ENCODE assay signal across 24 cellular contexts in genomic region chr5:128274441-128274840, GRCh38.
"Had no signal": no experiment of that assay in that cellular context is flagged by ENCODE, and none has a peak within 500 bp of the region (broad histone marks: within the 10 kb centered on the region; RNA-seq: fewer than 3 reads in every experiment).

No MANE protein-coding gene starts in this region.

- H3K4me1 ChIP-seq: Peyer's patch, SJCRH30 had no signal

- H3K36me3 ChIP-seq: Peyer's patch, WERI-Rb-1 had no signal

- H3K27me3 ChIP-seq: Peyer's patch, SJCRH30 had no signal

- H3K9me3 ChIP-seq: Peyer's patch, SJCRH30, SK-N-SH had no signal

- ATAC-seq: activated CD4-positive, alpha-beta T cell treated with anti-CD3 and anti-CD28 coated beads for 36 hours; activated T-cell treated with anti-CD3 and anti-CD28 coated beads, Interleukin-2, amount 50 U/mL, for 72 hours had no signal

- H3K4me3 ChIP-seq: Peyer's patch, SJCRH30 had no signal

- H3K27ac ChIP-seq: Peyer's patch, RWPE1, SJCRH30, WERI-Rb-1 had no signal

- DNase-seq: activated CD4-positive, alpha-beta memory T cell treated with anti-CD3 and anti-CD28 coated beads, Interleukin-2, amount 10 ng/mL, durations not matched to agents 7 days and 5 days; activated CD4-positive, alpha-beta T cell treated with anti-CD3 and anti-CD28 coated beads for 36 hours; activated CD4-positive, alpha-beta T cell treated with anti-CD3 and anti-CD28 coated beads, Interleukin-2, amount 50 U/mL, for 1 hour; activated gamma-delta T cell treated with Interleukin-2 at 50 U/mL for 16 hours; activated naive CD4-positive, alpha-beta T cell treated with anti-CD3 and anti-CD28 coated beads, Interleukin-2, amount 10 ng/mL, durations not matched to agents 7 days and 5 days; activated naive CD8-positive, alpha-beta T cell treated with anti-CD3 and anti-CD28 coated beads for 36 hours; activated T-cell treated with anti-CD3 and anti-CD28 coated beads for 4 hours; activated T-cell treated with anti-CD3 and anti-CD28 coated beads, Interleukin-2, amount 50 U/mL, for 72 hours; central memory CD4-positive, alpha-beta T cell; MM.1S; NCI-H1105; NCI-H1694; NCI-H2029 treated with DMSO at 0.1 percent for 48 hours; NCI-H2171 treated with DMSO at 0.1 percent for 48 hours; NCI-H226; NCI-H774; NK-92 treated with Interleukin-12 subunit alpha and Interleukin-12 subunit beta, amount 100 ng/mL, for 24 hours; Peyer's patch; Right ventricle myocardium superior; SJCRH30; SK-N-SH; T-helper 1 cell; WERI-Rb-1 had no signal
